15 cellular contexts compared by ENCODE assay signal in the genomic region with DNA sequence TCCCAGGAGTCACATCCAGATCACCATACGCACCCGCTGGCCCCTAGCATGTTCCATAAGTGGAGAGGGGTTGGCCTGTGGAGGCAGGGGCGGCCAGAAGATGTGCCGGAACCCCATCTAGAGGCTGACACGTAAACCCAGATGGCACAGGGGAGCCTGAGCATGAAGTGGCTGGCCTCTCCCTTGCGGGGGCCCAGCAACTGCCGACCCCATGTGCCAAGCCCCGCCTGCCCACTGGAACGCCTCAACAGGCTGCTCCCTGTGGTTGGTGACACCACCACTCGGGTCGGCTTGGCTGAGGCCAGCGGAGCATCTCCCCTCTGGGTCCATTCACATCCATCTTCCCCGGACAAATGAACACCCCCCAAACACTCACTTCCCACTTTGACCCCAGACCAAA. TPM values are rescaled to one million over a fixed set of nuclear protein-coding genes. Genes with fewer than 3 reads are reported as not detected.
"Had no signal": no experiment of that assay in that cellular context is flagged by ENCODE, and none has a peak within 500 bp of the region (broad histone marks: within the 10 kb centered on the region; RNA-seq: fewer than 3 reads in every experiment).

No MANE protein-coding gene starts in this region.

- H3K9me3 ChIP-seq: mucosa of descending colon had no signal

- H3K4me3 ChIP-seq: mucosa of descending colon had no signal

- DNase-seq: activated CD4-positive, alpha-beta memory T cell treated with anti-CD3 and anti-CD28 coated beads for 36 hours; activated CD4-positive, alpha-beta T cell treated with anti-CD3 and anti-CD28 coated beads for 1 hour; activated naive CD8-positive, alpha-beta T cell treated with anti-CD3 and anti-CD28 coated beads, Interleukin-2, amount 10 ng/mL, durations not matched to agents 7 days and 5 days; activated T-cell treated with anti-CD3 and anti-CD28 coated beads, Interleukin-2, amount 50 U/mL, for 48 hours; effector memory CD8-positive, alpha-beta T cell; mammary epithelial cell; natural killer cell; stimulated activated CD4-positive, alpha-beta T cell treated with anti-CD3 and anti-CD28 coated beads, Interleukin-15, amount 100 ng/mL, for 24 hours; stimulated activated CD4-positive, alpha-beta T cell treated with anti-CD3 and anti-CD28 coated beads, Interleukin-4, amount 100 ng/mL, for 24 hours had no signal

- H3K27me3 Mint-ChIP-seq: activated CD4-positive, alpha-beta memory T cell treated with anti-CD3 and anti-CD28 coated beads for 36 hours; activated naive CD8-positive, alpha-beta T cell treated with anti-CD3 and anti-CD28 coated beads, Interleukin-2, amount 10 ng/mL, durations not matched to agents 7 days and 5 days; type B pancreatic cell had no signal

- H3K4me3 Mint-ChIP-seq: activated CD4-positive, alpha-beta memory T cell treated with anti-CD3 and anti-CD28 coated beads for 36 hours; activated naive CD8-positive, alpha-beta T cell treated with anti-CD3 and anti-CD28 coated beads, Interleukin-2, amount 10 ng/mL, durations not matched to agents 7 days and 5 days; effector memory CD8-positive, alpha-beta T cell; natural killer cell; type B pancreatic cell had no signal

- H3K9me3 Mint-ChIP-seq: activated CD4-positive, alpha-beta memory T cell treated with anti-CD3 and anti-CD28 coated beads for 36 hours; activated naive CD8-positive, alpha-beta T cell treated with anti-CD3 and anti-CD28 coated beads, Interleukin-2, amount 10 ng/mL, durations not matched to agents 7 days and 5 days; effector memory CD8-positive, alpha-beta T cell; natural killer cell; type B pancreatic cell had no signal

- H3K27ac Mint-ChIP-seq: activated CD4-positive, alpha-beta memory T cell treated with anti-CD3 and anti-CD28 coated beads for 36 hours; activated naive CD8-positive, alpha-beta T cell treated with anti-CD3 and anti-CD28 coated beads, Interleukin-2, amount 10 ng/mL, durations not matched to agents 7 days and 5 days; effector memory CD8-positive, alpha-beta T cell; natural killer cell had no signal

- H3K36me3 Mint-ChIP-seq: activated CD4-positive, alpha-beta memory T cell treated with anti-CD3 and anti-CD28 coated beads for 36 hours; activated naive CD8-positive, alpha-beta T cell treated with anti-CD3 and anti-CD28 coated beads, Interleukin-2, amount 10 ng/mL, durations not matched to agents 7 days and 5 days; natural killer cell had no signal

- ATAC-seq: effector memory CD8-positive, alpha-beta T cell; mucosa of descending colon; natural killer cell had no signal

RNA-seq across cellular contexts. Expression of a gene that starts 9.5 kb away (rescaled TPM):
- total RNA-seq: activated naive CD8-positive, alpha-beta T cell treated with anti-CD3 and anti-CD28 coated beads, Interleukin-2, amount 10 ng/mL, durations not matched to agents 7 days and 5 days; natural killer cell had no signal

RNA-seq across cellular contexts. Expression of a gene that starts 23.2 kb away (rescaled TPM):
- total RNA-seq: activated CD4-positive, alpha-beta memory T cell treated with anti-CD3 and anti-CD28 coated beads for 36 hours; activated naive CD8-positive, alpha-beta T cell treated with anti-CD3 and anti-CD28 coated beads, Interleukin-2, amount 10 ng/mL, durations not matched to agents 7 days and 5 days; cardiac septum; epithelial cell of proximal tubule; glomerular endothelial cell; mammary epithelial cell; natural killer cell had no signal
- polyA plus RNA-seq: mammary epithelial cell had no signal

RNA-seq across cellular contexts. Expression of a gene that starts 35.0 kb away (rescaled TPM):
- total RNA-seq: activated CD4-positive, alpha-beta memory T cell treated with anti-CD3 and anti-CD28 coated beads for 36 hours; activated naive CD8-positive, alpha-beta T cell treated with anti-CD3 and anti-CD28 coated beads, Interleukin-2, amount 10 ng/mL, durations not matched to agents 7 days and 5 days; cardiac septum; epithelial cell of proximal tubule; glomerular endothelial cell; mammary epithelial cell; mucosa of descending colon; natural killer cell; omental fat pad had no signal
- polyA plus RNA-seq: mammary epithelial cell had no signal
